In the genomic region with DNA sequence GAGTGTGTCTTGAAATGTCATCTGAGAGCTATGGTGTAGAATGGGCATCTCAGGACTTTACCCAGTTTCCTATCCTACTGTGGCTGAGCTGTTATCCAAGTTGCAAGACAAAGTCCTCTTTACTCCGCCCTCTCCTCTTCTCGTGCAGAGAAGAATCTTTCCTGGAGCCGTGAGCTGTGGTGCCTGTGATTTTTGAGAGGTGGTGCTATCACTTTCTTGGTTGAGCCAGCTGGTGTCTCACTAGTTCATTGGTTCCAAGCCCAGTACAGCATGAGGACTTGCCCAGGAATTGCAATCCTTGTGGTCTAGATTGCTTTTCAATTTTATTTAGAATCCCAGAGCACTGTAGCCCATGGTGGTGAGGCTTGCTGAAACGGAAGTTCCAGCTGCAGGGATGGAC, we compare ENCODE assay signal across 1 cellular context.
TF ChIP-seq lines count a peak whose summit lies in the region.

No MANE protein-coding gene starts in this region.

TF ChIP-seq in WTC11, 78 proteins besides CTCF, POLR2A, EP300 and RAD21 (continued from another document):
- TF ChIP-seq IRF1 (CRISPR knock-in tag; IDR thresholded peaks at IDR 0.05) (no peak), ZNF317 (CRISPR knock-in tag; IDR thresholded peaks at IDR 0.05; ENCODE audit: borderline replicate concordance, low read depth) (no peak), SMAD3 (CRISPR knock-in tag; IDR thresholded peaks at IDR 0.05; ENCODE audit: borderline replicate concordance) (no peak), TP53 (CRISPR knock-in tag; IDR thresholded peaks at IDR 0.05) (no peak), ATF6 (CRISPR knock-in tag; IDR thresholded peaks at IDR 0.05) (no peak), NFATC4 (CRISPR knock-in tag; IDR thresholded peaks at IDR 0.05) (no peak), ZBTB21 (CRISPR knock-in tag; IDR thresholded peaks at IDR 0.05; ENCODE audit: borderline replicate concordance) (no peak)
